1 cellular context compared by ENCODE assay signal in the genomic region with DNA sequence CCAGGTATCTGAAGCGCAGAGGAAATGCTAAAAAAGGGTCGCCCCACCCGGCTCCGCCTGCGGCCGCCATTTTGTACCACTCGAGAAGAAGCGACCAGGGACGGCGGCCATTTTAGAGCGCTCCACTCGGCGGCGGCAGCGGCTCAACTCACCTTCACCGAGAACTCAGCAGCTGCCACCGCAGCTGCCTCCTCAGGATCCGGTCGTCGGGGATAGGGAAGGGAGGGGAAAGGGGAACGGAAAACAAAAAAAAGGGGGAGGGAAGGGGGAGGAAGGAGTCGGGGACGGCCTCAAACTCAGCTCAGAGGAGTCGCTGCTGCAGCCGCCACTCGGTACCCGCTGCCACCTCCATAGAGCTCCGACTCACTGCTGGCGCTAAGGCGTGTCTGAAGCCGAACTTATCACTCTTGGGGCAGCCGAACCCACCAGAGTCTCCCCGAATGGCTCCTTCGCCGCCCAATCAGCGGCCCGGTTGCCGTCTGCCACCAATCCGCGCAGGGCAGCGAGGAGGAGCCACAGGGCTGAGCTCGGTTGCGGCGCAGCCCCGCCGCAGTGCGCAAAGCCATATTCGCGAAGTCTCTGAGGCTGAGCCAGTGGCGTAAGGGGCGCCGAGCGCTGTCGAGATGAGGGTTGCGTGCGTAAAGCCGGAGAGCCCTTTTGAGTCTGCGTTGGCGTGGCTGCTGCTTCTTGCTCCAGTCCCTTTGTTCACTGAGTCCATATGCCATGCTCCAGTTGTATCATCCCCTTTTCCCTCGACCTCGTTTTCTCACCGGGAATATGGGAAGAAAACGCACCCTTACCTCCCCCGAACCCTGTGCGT.
A peak's percentile ranks its signal among the peaks of the same experiment; 100 is the strongest.
TF ChIP-seq lines count a peak whose summit lies in the region.

A gene (minus strand): TSS at position 374 of the 820 bp plus-strand sequence.

TF ChIP-seq in K562, 482 proteins besides CTCF, POLR2A, EP300 and RAD21 (continued from another document and continues in another):
- TF ChIP-seq, protein P1, sequence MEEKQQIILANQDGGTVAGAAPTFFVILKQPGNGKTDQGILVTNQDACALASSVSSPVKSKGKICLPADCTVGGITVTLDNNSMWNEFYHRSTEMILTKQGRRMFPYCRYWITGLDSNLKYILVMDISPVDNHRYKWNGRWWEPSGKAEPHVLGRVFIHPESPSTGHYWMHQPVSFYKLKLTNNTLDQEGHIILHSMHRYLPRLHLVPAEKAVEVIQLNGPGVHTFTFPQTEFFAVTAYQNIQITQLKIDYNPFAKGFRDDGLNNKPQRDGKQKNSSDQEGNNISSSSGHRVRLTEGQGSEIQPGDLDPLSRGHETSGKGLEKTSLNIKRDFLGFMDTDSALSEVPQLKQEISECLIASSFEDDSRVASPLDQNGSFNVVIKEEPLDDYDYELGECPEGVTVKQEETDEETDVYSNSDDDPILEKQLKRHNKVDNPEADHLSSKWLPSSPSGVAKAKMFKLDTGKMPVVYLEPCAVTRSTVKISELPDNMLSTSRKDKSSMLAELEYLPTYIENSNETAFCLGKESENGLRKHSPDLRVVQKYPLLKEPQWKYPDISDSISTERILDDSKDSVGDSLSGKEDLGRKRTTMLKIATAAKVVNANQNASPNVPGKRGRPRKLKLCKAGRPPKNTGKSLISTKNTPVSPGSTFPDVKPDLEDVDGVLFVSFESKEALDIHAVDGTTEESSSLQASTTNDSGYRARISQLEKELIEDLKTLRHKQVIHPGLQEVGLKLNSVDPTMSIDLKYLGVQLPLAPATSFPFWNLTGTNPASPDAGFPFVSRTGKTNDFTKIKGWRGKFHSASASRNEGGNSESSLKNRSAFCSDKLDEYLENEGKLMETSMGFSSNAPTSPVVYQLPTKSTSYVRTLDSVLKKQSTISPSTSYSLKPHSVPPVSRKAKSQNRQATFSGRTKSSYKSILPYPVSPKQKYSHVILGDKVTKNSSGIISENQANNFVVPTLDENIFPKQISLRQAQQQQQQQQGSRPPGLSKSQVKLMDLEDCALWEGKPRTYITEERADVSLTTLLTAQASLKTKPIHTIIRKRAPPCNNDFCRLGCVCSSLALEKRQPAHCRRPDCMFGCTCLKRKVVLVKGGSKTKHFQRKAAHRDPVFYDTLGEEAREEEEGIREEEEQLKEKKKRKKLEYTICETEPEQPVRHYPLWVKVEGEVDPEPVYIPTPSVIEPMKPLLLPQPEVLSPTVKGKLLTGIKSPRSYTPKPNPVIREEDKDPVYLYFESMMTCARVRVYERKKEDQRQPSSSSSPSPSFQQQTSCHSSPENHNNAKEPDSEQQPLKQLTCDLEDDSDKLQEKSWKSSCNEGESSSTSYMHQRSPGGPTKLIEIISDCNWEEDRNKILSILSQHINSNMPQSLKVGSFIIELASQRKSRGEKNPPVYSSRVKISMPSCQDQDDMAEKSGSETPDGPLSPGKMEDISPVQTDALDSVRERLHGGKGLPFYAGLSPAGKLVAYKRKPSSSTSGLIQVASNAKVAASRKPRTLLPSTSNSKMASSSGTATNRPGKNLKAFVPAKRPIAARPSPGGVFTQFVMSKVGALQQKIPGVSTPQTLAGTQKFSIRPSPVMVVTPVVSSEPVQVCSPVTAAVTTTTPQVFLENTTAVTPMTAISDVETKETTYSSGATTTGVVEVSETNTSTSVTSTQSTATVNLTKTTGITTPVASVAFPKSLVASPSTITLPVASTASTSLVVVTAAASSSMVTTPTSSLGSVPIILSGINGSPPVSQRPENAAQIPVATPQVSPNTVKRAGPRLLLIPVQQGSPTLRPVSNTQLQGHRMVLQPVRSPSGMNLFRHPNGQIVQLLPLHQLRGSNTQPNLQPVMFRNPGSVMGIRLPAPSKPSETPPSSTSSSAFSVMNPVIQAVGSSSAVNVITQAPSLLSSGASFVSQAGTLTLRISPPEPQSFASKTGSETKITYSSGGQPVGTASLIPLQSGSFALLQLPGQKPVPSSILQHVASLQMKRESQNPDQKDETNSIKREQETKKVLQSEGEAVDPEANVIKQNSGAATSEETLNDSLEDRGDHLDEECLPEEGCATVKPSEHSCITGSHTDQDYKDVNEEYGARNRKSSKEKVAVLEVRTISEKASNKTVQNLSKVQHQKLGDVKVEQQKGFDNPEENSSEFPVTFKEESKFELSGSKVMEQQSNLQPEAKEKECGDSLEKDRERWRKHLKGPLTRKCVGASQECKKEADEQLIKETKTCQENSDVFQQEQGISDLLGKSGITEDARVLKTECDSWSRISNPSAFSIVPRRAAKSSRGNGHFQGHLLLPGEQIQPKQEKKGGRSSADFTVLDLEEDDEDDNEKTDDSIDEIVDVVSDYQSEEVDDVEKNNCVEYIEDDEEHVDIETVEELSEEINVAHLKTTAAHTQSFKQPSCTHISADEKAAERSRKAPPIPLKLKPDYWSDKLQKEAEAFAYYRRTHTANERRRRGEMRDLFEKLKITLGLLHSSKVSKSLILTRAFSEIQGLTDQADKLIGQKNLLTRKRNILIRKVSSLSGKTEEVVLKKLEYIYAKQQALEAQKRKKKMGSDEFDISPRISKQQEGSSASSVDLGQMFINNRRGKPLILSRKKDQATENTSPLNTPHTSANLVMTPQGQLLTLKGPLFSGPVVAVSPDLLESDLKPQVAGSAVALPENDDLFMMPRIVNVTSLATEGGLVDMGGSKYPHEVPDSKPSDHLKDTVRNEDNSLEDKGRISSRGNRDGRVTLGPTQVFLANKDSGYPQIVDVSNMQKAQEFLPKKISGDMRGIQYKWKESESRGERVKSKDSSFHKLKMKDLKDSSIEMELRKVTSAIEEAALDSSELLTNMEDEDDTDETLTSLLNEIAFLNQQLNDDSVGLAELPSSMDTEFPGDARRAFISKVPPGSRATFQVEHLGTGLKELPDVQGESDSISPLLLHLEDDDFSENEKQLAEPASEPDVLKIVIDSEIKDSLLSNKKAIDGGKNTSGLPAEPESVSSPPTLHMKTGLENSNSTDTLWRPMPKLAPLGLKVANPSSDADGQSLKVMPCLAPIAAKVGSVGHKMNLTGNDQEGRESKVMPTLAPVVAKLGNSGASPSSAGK (IDR thresholded peaks at IDR 0.05): no peak; the same call in 1 of the 2 replicates
- TF ChIP-seq RFX7 (CRISPR knock-in tag; IDR thresholded peaks at IDR 0.05) (no peak), NR4A1 (CRISPR knock-in tag; IDR thresholded peaks at IDR 0.05) (0 out of 2 replicates have a peak, but pooled peaks have one; percentile 44), NR4A1 (tag; IDR thresholded peaks at IDR 0.05) (no peak), SUPT5H (IDR thresholded peaks at IDR 0.05) (peak; percentile 100), KDM5B (IDR thresholded peaks at IDR 0.05; ENCODE audit: insufficient replicate concordance, low read depth, low read length) (peak; percentile 99), KAT7 (CRISPR knock-in tag; IDR thresholded peaks at IDR 0.05; ENCODE audit: borderline replicate concordance) (0 out of 2 replicates have a peak, but pooled peaks have one; percentile 55), GATAD2A (IDR thresholded peaks at IDR 0.05) (peak; percentile 89; the same call in 1 of the 2 replicates), JUND (IDR thresholded peaks at IDR 0.05; ENCODE audit: borderline replicate concordance, low read depth, low read length) (peak; percentile 54), JUND (tag; IDR thresholded peaks at IDR 0.05; ENCODE audit: borderline replicate concordance, low read depth, low read length) (no peak; the same call in 2 of the 3 replicates), OTX1 (CRISPR knock-in tag; IDR thresholded peaks at IDR 0.05) (peak; percentile 98), HLTF (IDR thresholded peaks at IDR 0.05) (peak; percentile 97), NFRKB (IDR thresholded peaks at IDR 0.05; ENCODE audit: low read depth) (peak; percentile 99), ZBTB17 (CRISPR knock-in tag; IDR thresholded peaks at IDR 0.05) (no peak), NR2C2 (CRISPR knock-in tag; IDR thresholded peaks at IDR 0.05) (peak; percentile 21; the same call in 1 of the 2 replicates), NR2C2 (tag; IDR thresholded peaks at IDR 0.05) (no peak; the same call in 1 of the 2 replicates), SMARCB1 (IDR thresholded peaks at IDR 0.05; ENCODE audit: insufficient read length, low read depth) (no peak), MTA3 (IDR thresholded peaks at IDR 0.05; ENCODE audit: borderline replicate concordance) (peak; percentile 90), POLR2G (IDR thresholded peaks at IDR 0.05; ENCODE audit: low read depth, low read length) (peak; percentile 98), ZNF316 (IDR thresholded peaks at IDR 0.05) (peak; percentile 49), HDAC8 (tag; IDR thresholded peaks at IDR 0.05) (peak; percentile 71; the same call in 1 of the 2 replicates), SP1 (CRISPR knock-in tag; IDR thresholded peaks at IDR 0.05) (peak; percentile 83), SMARCA5 (IDR thresholded peaks at IDR 0.05) (0 out of 2 replicates have a peak, but pooled peaks have one; percentile 17), TAL1 (IDR thresholded peaks at IDR 0.05) (peak; percentile 26; the same call in 1 of the 2 replicates), TEAD2 (tag; IDR thresholded peaks at IDR 0.05) (no peak), TCF7 (IDR thresholded peaks at IDR 0.05; ENCODE audit: borderline replicate concordance) (0 out of 2 replicates have a peak, but pooled peaks have one; percentile 59), RBM22 (IDR thresholded peaks at IDR 0.05; ENCODE audit: low read depth, low read length, poor library complexity, severe bottlenecking) (peak; percentile 72), NBN (IDR thresholded peaks at IDR 0.05; ENCODE audit: low read depth) (peak; percentile 96), RBM17 (IDR thresholded peaks at IDR 0.05; ENCODE audit: borderline replicate concordance, low read depth, low read length) (no peak), TOE1 (IDR thresholded peaks at IDR 0.05; ENCODE audit: borderline replicate concordance) (peak; percentile 77), TOE1 (CRISPR knock-in tag; IDR thresholded peaks at IDR 0.05; ENCODE audit: borderline replicate concordance, low read depth) (no peak), NCOA4 (IDR thresholded peaks at IDR 0.05; ENCODE audit: partially characterized antibody) (no peak), PHB2 (IDR thresholded peaks at IDR 0.05; ENCODE audit: low read depth) (peak; percentile 57; the same call in 1 of the 2 replicates), GABPB1 (CRISPR knock-in tag; IDR thresholded peaks at IDR 0.05) (peak; percentile 20; the same call in 1 of the 2 replicates), CHCHD3 (CRISPR knock-in tag; IDR thresholded peaks at IDR 0.05) (0 out of 2 replicates have a peak, but pooled peaks have one; percentile 66), PTBP1 (IDR thresholded peaks at IDR 0.05; ENCODE audit: low read depth, low read length) (no peak)
- TF ChIP-seq, protein P2, sequence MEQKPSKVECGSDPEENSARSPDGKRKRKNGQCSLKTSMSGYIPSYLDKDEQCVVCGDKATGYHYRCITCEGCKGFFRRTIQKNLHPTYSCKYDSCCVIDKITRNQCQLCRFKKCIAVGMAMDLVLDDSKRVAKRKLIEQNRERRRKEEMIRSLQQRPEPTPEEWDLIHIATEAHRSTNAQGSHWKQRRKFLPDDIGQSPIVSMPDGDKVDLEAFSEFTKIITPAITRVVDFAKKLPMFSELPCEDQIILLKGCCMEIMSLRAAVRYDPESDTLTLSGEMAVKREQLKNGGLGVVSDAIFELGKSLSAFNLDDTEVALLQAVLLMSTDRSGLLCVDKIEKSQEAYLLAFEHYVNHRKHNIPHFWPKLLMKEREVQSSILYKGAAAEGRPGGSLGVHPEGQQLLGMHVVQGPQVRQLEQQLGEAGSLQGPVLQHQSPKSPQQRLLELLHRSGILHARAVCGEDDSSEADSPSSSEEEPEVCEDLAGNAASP (IDR thresholded peaks at IDR 0.05): no peak
- TF ChIP-seq, protein P3, sequence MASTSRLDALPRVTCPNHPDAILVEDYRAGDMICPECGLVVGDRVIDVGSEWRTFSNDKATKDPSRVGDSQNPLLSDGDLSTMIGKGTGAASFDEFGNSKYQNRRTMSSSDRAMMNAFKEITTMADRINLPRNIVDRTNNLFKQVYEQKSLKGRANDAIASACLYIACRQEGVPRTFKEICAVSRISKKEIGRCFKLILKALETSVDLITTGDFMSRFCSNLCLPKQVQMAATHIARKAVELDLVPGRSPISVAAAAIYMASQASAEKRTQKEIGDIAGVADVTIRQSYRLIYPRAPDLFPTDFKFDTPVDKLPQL (IDR thresholded peaks at IDR 0.05; ENCODE audit: extremely low read depth, insufficient read length): peak; percentile 95
- TF ChIP-seq, protein P4, sequence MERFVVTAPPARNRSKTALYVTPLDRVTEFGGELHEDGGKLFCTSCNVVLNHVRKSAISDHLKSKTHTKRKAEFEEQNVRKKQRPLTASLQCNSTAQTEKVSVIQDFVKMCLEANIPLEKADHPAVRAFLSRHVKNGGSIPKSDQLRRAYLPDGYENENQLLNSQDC (CRISPR knock-in tag; IDR thresholded peaks at IDR 0.05): peak; percentile 87; the same call in 1 of the 2 replicates
- TF ChIP-seq, protein P5, sequence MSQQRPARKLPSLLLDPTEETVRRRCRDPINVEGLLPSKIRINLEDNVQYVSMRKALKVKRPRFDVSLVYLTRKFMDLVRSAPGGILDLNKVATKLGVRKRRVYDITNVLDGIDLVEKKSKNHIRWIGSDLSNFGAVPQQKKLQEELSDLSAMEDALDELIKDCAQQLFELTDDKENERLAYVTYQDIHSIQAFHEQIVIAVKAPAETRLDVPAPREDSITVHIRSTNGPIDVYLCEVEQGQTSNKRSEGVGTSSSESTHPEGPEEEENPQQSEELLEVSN (IDR thresholded peaks at IDR 0.05; ENCODE audit: borderline replicate concordance in 1 of 2, extremely low read depth in 1 of 2, insufficient read depth in 1 of 2, insufficient read length in 1 of 2, low read depth in 1 of 2, low read length in 1 of 2, poor library complexity in 1 of 2, severe bottlenecking in 1 of 2): peak; percentile 34 to 60
- TF ChIP-seq, protein P6, sequence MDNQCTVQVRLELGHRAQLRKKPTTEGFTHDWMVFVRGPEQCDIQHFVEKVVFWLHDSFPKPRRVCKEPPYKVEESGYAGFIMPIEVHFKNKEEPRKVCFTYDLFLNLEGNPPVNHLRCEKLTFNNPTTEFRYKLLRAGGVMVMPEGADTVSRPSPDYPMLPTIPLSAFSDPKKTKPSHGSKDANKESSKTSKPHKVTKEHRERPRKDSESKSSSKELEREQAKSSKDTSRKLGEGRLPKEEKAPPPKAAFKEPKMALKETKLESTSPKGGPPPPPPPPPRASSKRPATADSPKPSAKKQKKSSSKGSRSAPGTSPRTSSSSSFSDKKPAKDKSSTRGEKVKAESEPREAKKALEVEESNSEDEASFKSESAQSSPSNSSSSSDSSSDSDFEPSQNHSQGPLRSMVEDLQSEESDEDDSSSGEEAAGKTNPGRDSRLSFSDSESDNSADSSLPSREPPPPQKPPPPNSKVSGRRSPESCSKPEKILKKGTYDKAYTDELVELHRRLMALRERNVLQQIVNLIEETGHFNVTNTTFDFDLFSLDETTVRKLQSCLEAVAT (IDR thresholded peaks at IDR 0.05): peak; percentile 95 to 96
- TF ChIP-seq, protein P7, sequence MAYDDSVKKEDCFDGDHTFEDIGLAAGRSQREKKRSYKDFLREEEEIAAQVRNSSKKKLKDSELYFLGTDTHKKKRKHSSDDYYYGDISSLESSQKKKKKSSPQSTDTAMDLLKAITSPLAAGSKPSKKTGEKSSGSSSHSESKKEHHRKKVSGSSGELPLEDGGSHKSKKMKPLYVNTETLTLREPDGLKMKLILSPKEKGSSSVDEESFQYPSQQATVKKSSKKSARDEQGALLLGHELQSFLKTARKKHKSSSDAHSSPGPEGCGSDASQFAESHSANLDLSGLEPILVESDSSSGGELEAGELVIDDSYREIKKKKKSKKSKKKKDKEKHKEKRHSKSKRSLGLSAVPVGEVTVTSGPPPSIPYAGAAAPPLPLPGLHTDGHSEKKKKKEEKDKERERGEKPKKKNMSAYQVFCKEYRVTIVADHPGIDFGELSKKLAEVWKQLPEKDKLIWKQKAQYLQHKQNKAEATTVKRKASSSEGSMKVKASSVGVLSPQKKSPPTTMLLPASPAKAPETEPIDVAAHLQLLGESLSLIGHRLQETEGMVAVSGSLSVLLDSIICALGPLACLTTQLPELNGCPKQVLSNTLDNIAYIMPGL (CRISPR knock-in tag; IDR thresholded peaks at IDR 0.05): 0 out of 2 replicates have a peak, but pooled peaks have one; percentile 28
